19 cellular contexts compared by ENCODE assay signal in genomic region chr15:22958487-22959280, GRCh38. TPM values are rescaled to one million over a fixed set of nuclear protein-coding genes. Genes with fewer than 3 reads are reported as not detected.
DNase-seq lines count a peak whose midpoint lies in the region; ATAC-seq, FAIRE-seq and TF ChIP-seq lines count a peak whose summit lies in the region.
"Had no signal": no experiment of that assay in that cellular context is flagged by ENCODE, and none has a peak within 500 bp of the region (broad histone marks: within the 10 kb centered on the region; RNA-seq: fewer than 3 reads in every experiment).

No MANE protein-coding gene starts in this region.

- WGBS in GM12878 (ENCODE audit: insufficient coverage, insufficient replicate concordance, low lambda C conversion rate, missing lambda C conversion rate): 20% methylated on average over 16 of the region's 16 CpGs

- RAD21 ChIA-PET in GM12878 (lab: Charles Lee; ENCODE audit: unreplicated experiment): no interaction called here

- no peak for TF ChIP-seq CTCF in GM12878 (IDR thresholded peaks at IDR 0.05 in 2 of 3, conservative IDR thresholded peaks at IDR 0.05 in 1 of 3; ENCODE audit: control insufficient read depth in 2 of 3, extremely low read depth in 1 of 3, insufficient read depth in 1 of 3, low read depth in 3 of 3, low read length in 3 of 3)

- intact Hi-C loops in GM12878 (cut with micrococcal nuclease; ENCODE audit: unreplicated experiment): no loop called here

- H3K4me2 ChIP-seq in GM12878 (ENCODE audit: control insufficient read depth, insufficient read depth): peak overlapping the region; percentile 62
- H3K4me2 ChIP-seq: SK-N-SH had no signal

- H3K36me3 Mint-ChIP-seq in stimulated activated naive B cell treated with anti-CD40 and anti-IgM and Interleukin-4, amounts not matched to agents 10 μg/mL and 1 μg/mL and 100 μg/mL, for 72 hours: no peaks in the 10 kb centered on the region

- peaks cover 21% of the 10 kb centered on the region for H3K79me2 ChIP-seq in GM12878 (ENCODE audit: control insufficient read depth, insufficient read depth, low read length)

- SMC1A ChIA-PET in GM12878 (lab: Charles Lee; ENCODE audit: uncharacterized antibody, unreplicated experiment): no interaction called here

- ATAC-seq in GM18867 (IDR thresholded peaks at IDR 0.05; ENCODE audit: unreplicated experiment) (peak; percentile 53), HG02852 (IDR thresholded peaks at IDR 0.05; ENCODE audit: unreplicated experiment) (peak; percentile 61), GM12878 (peak; percentile 89)
- peak; percentile 57 to 78 for ATAC-seq in stimulated activated naive B cell treated with anti-CD40 and anti-IgM and Interleukin-4, amounts not matched to agents 10 μg/mL and 1 μg/mL and 100 μg/mL, for 72 hours (replicated peaks)
- ATAC-seq: activated CD4-positive, CD25-positive, alpha-beta regulatory T cell treated with anti-CD3 and anti-CD28 coated beads, Interleukin-2, amount 50 U/mL, for 24 hours; right lobe of liver; stimulated activated naive CD8-positive, alpha-beta T cell treated with anti-CD3 and anti-CD28 coated beads, Interleukin-15, amount 100 ng/mL, for 72 hours had no signal

- H3K27ac ChIP-seq in GM12878 (ENCODE audit: control insufficient read depth, insufficient read depth): peak overlapping the region; percentile 46
- H3K27ac ChIP-seq: esophagus squamous epithelium, GM23248, right lobe of liver had no signal

- peaks cover 15 to 19% of the 10 kb centered on the region in 2 donors for H3K4me1 Mint-ChIP-seq in stimulated activated naive B cell treated with anti-CD40 and anti-IgM and Interleukin-4, amounts not matched to agents 10 μg/mL and 1 μg/mL and 100 μg/mL, for 72 hours

- no peak overlapping the region for H3K4me3 Mint-ChIP-seq in stimulated activated naive B cell treated with anti-CD40 and anti-IgM and Interleukin-4, amounts not matched to agents 10 μg/mL and 1 μg/mL and 100 μg/mL, for 72 hours
- H3K4me3 Mint-ChIP-seq: activated T-helper 1 cell treated with anti-CD3 and anti-CD28 coated beads, Interleukin-12 subunit alpha, Interleukin-12 subunit beta, Interleukin-2, Interleukin-4 antibody, amounts not matched to agents 30 ng/mL and 10 ng/mL and 1 ng/mL, durations not matched to agents 14 hours and 24 hours and 36 hours; stimulated activated naive CD8-positive, alpha-beta T cell treated with anti-CD3 and anti-CD28 coated beads, Interleukin-15, amount 100 ng/mL, for 72 hours had no signal

- TF ChIP-seq POLR2A in GM12878 (IDR thresholded peaks at IDR 0.05; ENCODE audit: low read depth, low read length): no peak

- H3K9me3 Mint-ChIP-seq in stimulated activated naive B cell treated with anti-CD40 and anti-IgM and Interleukin-4, amounts not matched to agents 10 μg/mL and 1 μg/mL and 100 μg/mL, for 72 hours: no peaks in the 10 kb centered on the region
- H3K9me3 Mint-ChIP-seq: activated T-helper 1 cell treated with anti-CD3 and anti-CD28 coated beads, Interleukin-12 subunit alpha, Interleukin-12 subunit beta, Interleukin-2, Interleukin-4 antibody, amounts not matched to agents 30 ng/mL and 10 ng/mL and 1 ng/mL, durations not matched to agents 14 hours and 24 hours and 36 hours; stimulated activated naive CD8-positive, alpha-beta T cell treated with anti-CD3 and anti-CD28 coated beads, Interleukin-15, amount 100 ng/mL, for 72 hours had no signal

- no peak overlapping the region for H3K9ac ChIP-seq in GM12878 (ENCODE audit: control insufficient read depth, insufficient read depth, low read length)
- H3K9ac ChIP-seq: GM23248, SK-N-SH had no signal

- no peak for TF ChIP-seq RAD21 in GM12878 (IDR thresholded peaks at IDR 0.05; ENCODE audit: insufficient read depth, low read depth, low read length)

- H3K9me3 ChIP-seq in GM12878 (replicated peaks; ENCODE audit: control insufficient read depth, insufficient read depth, low read length): no peaks in the 10 kb centered on the region
- H3K9me3 ChIP-seq: esophagus squamous epithelium, right lobe of liver, SK-N-SH had no signal

- H3K27ac Mint-ChIP-seq in stimulated activated naive B cell treated with anti-CD40 and anti-IgM and Interleukin-4, amounts not matched to agents 10 μg/mL and 1 μg/mL and 100 μg/mL, for 72 hours: no peak overlapping the region
- H3K27ac Mint-ChIP-seq: activated T-helper 1 cell treated with anti-CD3 and anti-CD28 coated beads, Interleukin-12 subunit alpha, Interleukin-12 subunit beta, Interleukin-2, Interleukin-4 antibody, amounts not matched to agents 30 ng/mL and 10 ng/mL and 1 ng/mL, durations not matched to agents 14 hours and 24 hours and 36 hours; stimulated activated naive CD8-positive, alpha-beta T cell treated with anti-CD3 and anti-CD28 coated beads, Interleukin-15, amount 100 ng/mL, for 72 hours had no signal

- H3K4me1 ChIP-seq in GM12878 (ENCODE audit: control insufficient read depth, insufficient read depth, low read length): peaks cover 21% of the 10 kb centered on the region

- no peak for FAIRE-seq in GM12878 (lab: Jason Lieb, UNC)
- FAIRE-seq: bronchial epithelial cell, urothelium cell line had no signal

- in situ Hi-C loops in GM12878 (cut with MboI): no loop called here

- POLR2A ChIA-PET in GM12878 (lab: Charles Lee): no interaction called here

- H2AFZ ChIP-seq in GM12878 (ENCODE audit: control insufficient read depth, low read depth, low read length): no peak overlapping the region
- H2AFZ ChIP-seq: GM23248 had no signal

- no peaks in the 10 kb centered on the region for H3K27me3 ChIP-seq in GM12878 (replicated peaks in 1 of 2; ENCODE audit: control insufficient read depth in 2 of 2, insufficient read depth in 2 of 2, low read length in 1 of 2)
- H3K27me3 ChIP-seq: esophagus squamous epithelium, right lobe of liver had no signal

- no peak overlapping the region for H3K4me3 ChIP-seq in GM12878
- H3K4me3 ChIP-seq: esophagus squamous epithelium, GM23248, right lobe of liver had no signal

- no TSS peak for BruUV-seq in GM12878 (replicated peaks; lab: Mats Ljungman, UMichigan)

- no peaks in the 10 kb centered on the region for H4K20me1 ChIP-seq in GM12878 (ENCODE audit: control insufficient read depth, insufficient read depth)

- H3K27me3 Mint-ChIP-seq in stimulated activated naive B cell treated with anti-CD40 and anti-IgM and Interleukin-4, amounts not matched to agents 10 μg/mL and 1 μg/mL and 100 μg/mL, for 72 hours: peaks cover 7% of the 10 kb centered on the region in 2 donors
- H3K27me3 Mint-ChIP-seq: stimulated activated naive CD8-positive, alpha-beta T cell treated with anti-CD3 and anti-CD28 coated beads, Interleukin-15, amount 100 ng/mL, for 72 hours had no signal

- CTCF ChIA-PET in GM12878 (lab: Yijun Ruan, JAX): no interaction called here

- H3K36me3 ChIP-seq in GM12878 (ENCODE audit: control insufficient read depth in 2 of 2, insufficient read depth in 2 of 2, low read length in 1 of 2): peaks cover 0 to 3% of the 10 kb centered on the region in 2 experiments; a peak in 1 of 4 replicates
- H3K36me3 ChIP-seq: right lobe of liver had no signal

- no peak for DNase-seq in GM12878 (ENCODE audit: low read depth, low spot score)
- no peak for DNase-seq in stimulated activated naive B cell treated with anti-CD40 and anti-IgM and Interleukin-4, amounts not matched to agents 10 μg/mL and 1 μg/mL and 100 μg/mL, for 72 hours
- DNase-seq in NCI-H69 (lab: John Stamatoyannopoulos, UW): no peak
- DNase-seq in NCI-H526 treated with DMSO at 0.1 percent for 48 hours (lab: John Stamatoyannopoulos, UW): no peak
- no peak for DNase-seq in NK-92 (lab: John Stamatoyannopoulos, UW; ENCODE audit: unreplicated experiment)
- DNase-seq: esophagus squamous epithelium; GM23248; NCI-H1417 treated with DMSO at 0.1 percent for 48 hours; NCI-H526; nucleus accumbens; SK-N-SH; stimulated activated naive CD8-positive, alpha-beta T cell treated with anti-CD3 and anti-CD28 coated beads, Interleukin-15, amount 100 ng/mL, for 72 hours had no signal

- no peak for TF ChIP-seq EP300 in GM12878 (IDR thresholded peaks at IDR 0.05; ENCODE audit: borderline replicate concordance in 1 of 2, control insufficient read depth in 1 of 2, low read depth in 2 of 2, low read length in 2 of 2)

TF ChIP-seq in GM12878, 131 proteins besides CTCF, POLR2A, EP300 and RAD21:
- TF ChIP-seq PKNOX1 (IDR thresholded peaks at IDR 0.05) (peak; percentile 67; the same call in 1 of the 2 replicates), SMARCA5 (IDR thresholded peaks at IDR 0.05) (no peak), RUNX3 (IDR thresholded peaks at IDR 0.05; ENCODE audit: low read length) (peak; percentile 16; the same call in 1 of the 2 replicates)

RNA-seq across cellular contexts. Expression of gene CYFIP1, which starts 21.5 kb away (rescaled TPM):
- total RNA-seq in GM12878 (2013; cell fraction: nucleolus; rRNA removed): 122 and 123 TPM in 2 replicates
- total RNA-seq in GM12878 (2014; rRNA removed) (34.4 and 36.4 TPM in 2 replicates), GM12878 (2014; rRNA removed; fragmentation: Illumina TruSeq; extraction: Trizol) (22.0 and 25.7 TPM in 2 replicates), GM12878 (2021) (43.7 and 51.3 TPM in 2 replicates)
- 16.4 TPM for polyA plus RNA-seq in GM12878 (2011; ENCODE audit: low read depth)
- polyA plus RNA-seq in GM12878 (2011; rRNA removed) (38.8 and 46.2 TPM in 2 replicates), GM12878 (2014; fragmentation: Illumina TruSeq; extraction: Trizol) (16.9 and 22.7 TPM in 2 replicates), GM12878 (2014; fragmentation: Nextera tagmentation; extraction: Ambion mirVana) (1 to 10 TPM; 3.5 to 5.7 TPM), GM12878 (2014; rRNA removed) (25.6 and 25.9 TPM in 2 replicates), GM12878 (2016; fragmentation: Nextera tagmentation; extraction: Ambion mirVana) (10 to 100 TPM; 30.7 to 33.4 TPM)
- polyA plus RNA-seq in GM12878 (2011; cell fraction: cytosol; rRNA removed): 48.3 and 55.8 TPM in 2 replicates
- polyA plus RNA-seq in GM12878 (2011; cell fraction: nucleus; rRNA removed): 64.5 and 71.0 TPM in 2 replicates
- polyA plus RNA-seq in GM12878 (2012): 21.1 and 29.0 TPM in 2 replicates
- 78.5 and 79.4 TPM in 2 replicates for polyA minus RNA-seq in GM12878 (2011; rRNA and poly(A)+ RNA removed)
- 14.1 and 19.8 TPM in 2 replicates for polyA minus RNA-seq in GM12878 (2011; cell fraction: cytosol; rRNA and poly(A)+ RNA removed)
- 22.1 and 35.2 TPM in 2 replicates for polyA minus RNA-seq in GM12878 (2011; cell fraction: nucleus; rRNA and poly(A)+ RNA removed)
